9 cellular contexts compared by ENCODE assay signal in the genomic region with DNA sequence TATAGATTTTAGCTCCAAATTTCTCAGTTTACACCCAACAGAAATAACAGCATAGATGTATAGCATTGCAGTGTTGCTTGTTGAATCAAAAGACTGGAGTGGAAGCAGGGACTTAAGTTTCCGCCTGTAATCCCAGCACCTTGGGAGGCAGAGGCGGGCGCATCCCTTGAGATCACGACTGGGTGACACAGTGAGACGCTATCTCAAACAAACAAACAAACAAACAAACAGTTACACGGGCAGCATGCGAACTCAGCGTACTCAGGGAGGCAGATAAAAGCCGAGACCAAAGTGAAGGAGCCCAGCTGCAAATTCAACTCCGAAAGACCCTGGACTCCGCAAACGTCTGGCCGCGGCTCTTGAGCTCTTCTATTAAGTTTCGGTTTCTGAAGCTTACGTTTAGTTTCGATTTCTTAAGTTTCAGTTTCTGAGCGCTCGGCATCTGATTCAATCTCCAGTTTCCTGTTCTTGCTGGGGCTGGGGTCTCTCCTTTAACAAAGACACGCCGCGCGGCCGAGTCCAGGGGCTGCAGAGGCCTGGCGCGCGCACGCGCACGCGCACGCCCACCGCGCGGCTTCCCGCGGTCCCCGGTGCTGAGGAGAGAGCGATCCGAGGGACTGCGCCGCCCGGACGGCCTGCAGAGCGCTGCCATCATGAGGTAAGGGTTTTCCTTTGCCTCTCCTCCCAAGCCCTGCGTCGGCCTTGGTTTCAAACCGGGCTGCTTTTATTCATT. TPM values are rescaled to one million over a fixed set of nuclear protein-coding genes. Genes with fewer than 3 reads are reported as not detected.
A peak's percentile ranks its signal among the peaks of the same experiment; 100 is the strongest.
DNase-seq lines count a peak whose midpoint lies in the region; ATAC-seq, FAIRE-seq and TF ChIP-seq lines count a peak whose summit lies in the region.
"Had no signal": no experiment of that assay in that cellular context is flagged by ENCODE, and none has a peak within 500 bp of the region (broad histone marks: within the 10 kb centered on the region; RNA-seq: fewer than 3 reads in every experiment).

A gene with protein sequence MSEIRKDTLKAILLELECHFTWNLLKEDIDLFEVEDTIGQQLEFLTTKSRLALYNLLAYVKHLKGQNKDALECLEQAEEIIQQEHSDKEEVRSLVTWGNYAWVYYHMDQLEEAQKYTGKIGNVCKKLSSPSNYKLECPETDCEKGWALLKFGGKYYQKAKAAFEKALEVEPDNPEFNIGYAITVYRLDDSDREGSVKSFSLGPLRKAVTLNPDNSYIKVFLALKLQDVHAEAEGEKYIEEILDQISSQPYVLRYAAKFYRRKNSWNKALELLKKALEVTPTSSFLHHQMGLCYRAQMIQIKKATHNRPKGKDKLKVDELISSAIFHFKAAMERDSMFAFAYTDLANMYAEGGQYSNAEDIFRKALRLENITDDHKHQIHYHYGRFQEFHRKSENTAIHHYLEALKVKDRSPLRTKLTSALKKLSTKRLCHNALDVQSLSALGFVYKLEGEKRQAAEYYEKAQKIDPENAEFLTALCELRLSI (plus strand): TSS at position 423 of the 733 bp plus-strand sequence. CDS start 231 bp downstream, at position 654.

- dilution Hi-C loops in endothelial cell of umbilical vein (cut with MboI; ENCODE audit: extremely low pct_ligation_motif_present, low sequenced_read_pairs) = no loop called here

- BruUV-seq in endothelial cell of umbilical vein (replicated peaks; lab: Mats Ljungman, UMichigan) = TSS peak; percentile 69

- DNase-seq in GM19239 (ENCODE audit: insufficient read length, low spot score) = peak; percentile 56
- peak; percentile 77 to 78 for DNase-seq in NOMO-1 (lab: John Stamatoyannopoulos, UW; ENCODE audit: unreplicated experiment in 2 of 2)
- peak; percentile 45 for DNase-seq in activated T-cell treated with anti-CD3 and anti-CD28 coated beads for 1 hour (ENCODE audit: low read depth)
- DNase-seq in endothelial cell of umbilical vein (ENCODE audit: low read depth, low spot score) = peak; percentile 80
- DNase-seq in stimulated activated CD8-positive, alpha-beta memory T cell treated with anti-CD3 and anti-CD28 coated beads, Interleukin-15, amount 100 ng/mL, for 24 hours (ENCODE audit: low read depth) = peak; percentile 33

- peak within 1 kb of the TSS; percentile 84 to 97 (median 93) for H3K9ac ChIP-seq in BLaER1 treated with 17β-estradiol and CSF1 and Interleukin-3, amounts not matched to agents 10 nM and 100 nM
- peak within 1 kb of the TSS; percentile 55 for H3K9ac ChIP-seq in endothelial cell of umbilical vein (replicated peaks; ENCODE audit: extremely low read depth, insufficient read depth, low read length)

- no peak for TF ChIP-seq CTCF in endothelial cell of umbilical vein (IDR thresholded peaks at IDR 0.05; ENCODE audit: extremely low read depth in 1 of 2, insufficient read depth in 1 of 2, low read depth in 1 of 2, low read length in 2 of 2)

- H3K79me2 ChIP-seq in endothelial cell of umbilical vein (ENCODE audit: control insufficient read depth, insufficient read depth, low read length) = no peaks in the 10 kb centered on the region

- peaks cover 13 to 22% (median 15%) of the 10 kb centered on the region in 11 experiments; a peak in 21 of 22 replicates for H3K36me3 ChIP-seq in BLaER1 treated with 17β-estradiol and CSF1 and Interleukin-3, amounts not matched to agents 10 nM and 100 nM
- H3K36me3 ChIP-seq in endothelial cell of umbilical vein (ENCODE audit: control insufficient read depth in 2 of 2, extremely low read depth in 1 of 2, insufficient read depth in 2 of 2, low read length in 2 of 2) (no peaks in the 10 kb centered on the region), mesodermal cell (ENCODE audit: control insufficient read depth, insufficient read depth, low read length) (peaks cover 7% of the 10 kb centered on the region)

- peaks cover 6 to 13% (median 11%) of the 10 kb centered on the region in 11 experiments for H3K9me3 ChIP-seq in BLaER1 treated with 17β-estradiol and CSF1 and Interleukin-3, amounts not matched to agents 10 nM and 100 nM (replicated peaks in 1 of 11)
- H3K9me3 ChIP-seq in endothelial cell of umbilical vein (replicated peaks; ENCODE audit: control insufficient read depth, insufficient read depth, low read length) = no peaks in the 10 kb centered on the region
- H3K9me3 ChIP-seq in mesodermal cell (ENCODE audit: control insufficient read depth, low read length) = no peaks in the 10 kb centered on the region

- POLR2A ChIA-PET in endothelial cell of umbilical vein (lab: Charles Lee) = interaction anchor here (0.9 kb wide), 1 partner anchor 22 kb away, joined by 3 read pairs; a partner anchor contains a TSS

- H3K27ac ChIP-seq in BLaER1 treated with 17β-estradiol and CSF1 and Interleukin-3, amounts not matched to agents 10 nM and 100 nM = peak within 1 kb of the TSS; percentile 84 to 98 (median 94)
- H3K27ac ChIP-seq in endothelial cell of umbilical vein (ENCODE audit: insufficient read depth, low read depth, low read length) (no peak within 1 kb of the TSS), mesodermal cell (ENCODE audit: low read depth, low read length, severe bottlenecking) (peak within 1 kb of the TSS; percentile 26)

- H2AFZ ChIP-seq in endothelial cell of umbilical vein (ENCODE audit: low read depth, low read length) = peak within 1 kb of the TSS; percentile 82

- WGBS in mesodermal cell (ENCODE audit: insufficient coverage in 2 of 2), 2 experiments = 2 to 3% methylated on average over 25 to 39 of the region's 48 CpGs

- H4K20me1 ChIP-seq in BLaER1 treated with 17β-estradiol and CSF1 and Interleukin-3, amounts not matched to agents 10 nM and 100 nM = peaks cover 0 to 26% (median 0%) of the 10 kb centered on the region in 11 experiments; a peak in 9 of 22 replicates
- no peaks in the 10 kb centered on the region for H4K20me1 ChIP-seq in endothelial cell of umbilical vein (replicated peaks; ENCODE audit: control insufficient read depth, extremely low read depth, insufficient read depth, low read length)

- H3K4me2 ChIP-seq in BLaER1 treated with 17β-estradiol and CSF1 and Interleukin-3, amounts not matched to agents 10 nM and 100 nM = peak within 1 kb of the TSS; percentile 67 to 93 (median 84)
- H3K4me2 ChIP-seq in endothelial cell of umbilical vein (ENCODE audit: insufficient read depth, low read length) = peak within 1 kb of the TSS; percentile 77

- H3K4me3 ChIP-seq in BLaER1 treated with 17β-estradiol and CSF1 and Interleukin-3, amounts not matched to agents 10 nM and 100 nM = peak within 1 kb of the TSS; percentile 75 to 92 (median 84)
- H3K4me3 ChIP-seq in endothelial cell of umbilical vein (replicated peaks in 1 of 3; ENCODE audit: insufficient read depth in 1 of 3, low read depth in 1 of 3, low read length in 3 of 3) (peak within 1 kb of the TSS; percentile 65 to 89 (median 76)), mesodermal cell (ENCODE audit: extremely low read depth, insufficient read depth, low read length, poor library complexity, severe bottlenecking) (peak within 1 kb of the TSS; percentile 69)

- peaks cover 37 to 66% (median 50%) of the 10 kb centered on the region in 10 experiments for H3K4me1 ChIP-seq in BLaER1 treated with 17β-estradiol and CSF1 and Interleukin-3, amounts not matched to agents 10 nM and 100 nM
- H3K4me1 ChIP-seq in endothelial cell of umbilical vein (ENCODE audit: control insufficient read depth, extremely low read depth, insufficient read depth, low read length) (no peaks in the 10 kb centered on the region), mesodermal cell (ENCODE audit: control insufficient read depth, insufficient read depth, low read length, poor library complexity, severe bottlenecking) (no peaks in the 10 kb centered on the region)

- intact Hi-C loops in endothelial cell of umbilical vein (cut with micrococcal nuclease) = loop anchor here (1.0 to 2.0 kb wide), 3 partner anchors 86 to 230 kb away; a partner anchor contains a TSS

- peak; percentile 85 for ATAC-seq in HG03439 (IDR thresholded peaks at IDR 0.05; ENCODE audit: unreplicated experiment)

- H3K27me3 ChIP-seq in BLaER1 treated with 17β-estradiol and CSF1 and Interleukin-3, amounts not matched to agents 10 nM and 100 nM = no peaks in the 10 kb centered on the region
- no peaks in the 10 kb centered on the region for H3K27me3 ChIP-seq in endothelial cell of umbilical vein (ENCODE audit: control insufficient read depth in 2 of 2, insufficient read depth in 2 of 2, low read length in 2 of 2)

- CTCF ChIA-PET in endothelial cell of umbilical vein (lab: Charles Lee) = interaction anchor here (0.7 to 1.4 kb wide), 9 partner anchors 12 to 290 kb away, joined by 3 to 7 read pairs (median 3); a partner anchor contains a TSS

- TF ChIP-seq POLR2A in endothelial cell of umbilical vein (IDR thresholded peaks at IDR 0.05; ENCODE audit: low read depth, low read length) = peak; percentile 49

- H3K9me1 ChIP-seq in endothelial cell of umbilical vein (replicated peaks; ENCODE audit: control insufficient read depth, extremely low read depth, insufficient read depth, low read length) = no peaks in the 10 kb centered on the region

- peak; percentile 95 for FAIRE-seq in GM19239 (lab: Jason Lieb, UNC)
- FAIRE-seq in endothelial cell of umbilical vein (lab: Jason Lieb, UNC) = peak; percentile 71
- FAIRE-seq: TTC549 had no signal

TF ChIP-seq in endothelial cell of umbilical vein, 7 proteins besides CTCF, POLR2A, EP300 and RAD21:
- TF ChIP-seq POLR2AphosphoS5 (IDR thresholded peaks at IDR 0.05; ENCODE audit: insufficient read depth, low read depth, low read length) (peak; percentile 45), JUN (IDR thresholded peaks at IDR 0.05; ENCODE audit: borderline replicate concordance, insufficient read depth, insufficient read length, low read depth) (no peak)

RNA-seq across cellular contexts. Expression of the gene that starts here (rescaled TPM):
- total RNA-seq in endothelial cell of umbilical vein = 3.2 and 4.0 TPM in 2 replicates
- 0.97 and 1.0 TPM in 2 replicates for polyA plus RNA-seq in endothelial cell of umbilical vein
- polyA plus RNA-seq in endothelial cell of umbilical vein (2011; cell fraction: cytosol; rRNA removed) = 1.3 and 1.4 TPM in 2 replicates
- 0.55 and 0.70 TPM in 2 replicates for polyA plus RNA-seq in endothelial cell of umbilical vein (2011; cell fraction: nucleus; rRNA removed)
- polyA plus RNA-seq in endothelial cell of umbilical vein (2012) = 0.49 and 0.56 TPM in 2 replicates
- polyA minus RNA-seq in endothelial cell of umbilical vein = 1.3 and 1.7 TPM in 2 replicates
- polyA minus RNA-seq in endothelial cell of umbilical vein (2011; cell fraction: cytosol; rRNA and poly(A)+ RNA removed) = 1.0 TPM
- 1.0 and 1.3 TPM in 2 replicates for polyA minus RNA-seq in endothelial cell of umbilical vein (2011; cell fraction: nucleus; rRNA and poly(A)+ RNA removed)
- polyA plus RNA-seq in mesodermal cell (2013, experiment 1 of 2) = 5.9 TPM
- 6.4 TPM for polyA plus RNA-seq in mesodermal cell (2013, experiment 2 of 2)
